Comparison of ENCODE assay signal across 22 cellular contexts in genomic region chr6:16787128-16787685, GRCh38. TPM values are rescaled to one million over a fixed set of nuclear protein-coding genes. Genes with fewer than 3 reads are reported as not detected.
DNase-seq lines count a peak whose midpoint lies in the region; ATAC-seq and TF ChIP-seq lines count a peak whose summit lies in the region.
"Had no signal": no experiment of that assay in that cellular context is flagged by ENCODE, and none has a peak within 500 bp of the region (broad histone marks: within the 10 kb centered on the region; RNA-seq: fewer than 3 reads in every experiment).

No MANE protein-coding gene starts in this region.

- H3K9me2 ChIP-seq in Loucy (replicated peaks; ENCODE audit: low read depth, low read length), result no peaks in the 10 kb centered on the region

- H3K36me3 ChIP-seq in Loucy (ENCODE audit: insufficient read depth, low read length), result no peaks in the 10 kb centered on the region
- H3K36me3 ChIP-seq: BLaER1 had no signal

- no peak overlapping the region for H3K4me3 Mint-ChIP-seq in activated T-cell treated with anti-CD3 and anti-CD28 coated beads, Interleukin-2, amount 50 U/mL, for 72 hours
- H3K4me3 Mint-ChIP-seq in activated T-cell treated with anti-CD3 and anti-CD28 coated beads, Interleukin-2, amount 50 U/mL, for 24 hours, result no peak overlapping the region
- peak overlapping the region in 1 of 5 donors; percentile 0 for H3K4me3 Mint-ChIP-seq in immature natural killer cell
- no peak overlapping the region for H3K4me3 Mint-ChIP-seq in stimulated activated effector memory CD8-positive, alpha-beta T cell treated with anti-CD3 and anti-CD28 coated beads, Interleukin-12 subunit alpha, Interleukin-12 subunit beta, amount 100 ng/mL, for 72 hours

- TF ChIP-seq CTCF in Loucy (conservative IDR thresholded peaks at IDR 0.05; ENCODE audit: low read length), result peak; percentile 30; the same call in 1 of the 2 replicates

- no peaks in the 10 kb centered on the region for H3K4me1 Mint-ChIP-seq in activated T-cell treated with anti-CD3 and anti-CD28 coated beads, Interleukin-2, amount 50 U/mL, for 72 hours (ENCODE audit: low read depth)
- no peaks in the 10 kb centered on the region for H3K4me1 Mint-ChIP-seq in activated T-cell treated with anti-CD3 and anti-CD28 coated beads, Interleukin-2, amount 50 U/mL, for 24 hours (ENCODE audit: low read depth)
- peaks cover 15 to 20% of the 10 kb centered on the region in 2 donors for H3K4me1 Mint-ChIP-seq in immature natural killer cell
- H3K4me1 Mint-ChIP-seq in stimulated activated effector memory CD8-positive, alpha-beta T cell treated with anti-CD3 and anti-CD28 coated beads, Interleukin-12 subunit alpha, Interleukin-12 subunit beta, amount 100 ng/mL, for 72 hours, result peaks cover 14% of the 10 kb centered on the region
- H3K4me1 Mint-ChIP-seq: CD4-positive, CD25-positive, alpha-beta regulatory T cell had no signal

- H3K27ac ChIP-seq in substantia nigra (ENCODE audit: low read depth, low read length, poor library complexity, severe bottlenecking), result no peak overlapping the region
- H3K27ac ChIP-seq: BLaER1, PC-9 had no signal

- H3K4me1 ChIP-seq in Loucy (ENCODE audit: insufficient read depth, low read length, poor library complexity, severe bottlenecking), result peaks cover 10% of the 10 kb centered on the region
- H3K4me1 ChIP-seq: BLaER1 had no signal

- H3K36me3 Mint-ChIP-seq in activated T-cell treated with anti-CD3 and anti-CD28 coated beads, Interleukin-2, amount 50 U/mL, for 72 hours (ENCODE audit: insufficient read depth in 2 of 2), result peaks cover 7 to 9% of the 10 kb centered on the region in 2 donors
- H3K36me3 Mint-ChIP-seq in activated T-cell treated with anti-CD3 and anti-CD28 coated beads, Interleukin-2, amount 50 U/mL, for 24 hours (ENCODE audit: low read depth), result no peaks in the 10 kb centered on the region
- peaks cover 0 to 6% (median 0%) of the 10 kb centered on the region in 3 donors for H3K36me3 Mint-ChIP-seq in immature natural killer cell
- no peaks in the 10 kb centered on the region for H3K36me3 Mint-ChIP-seq in stimulated activated effector memory CD8-positive, alpha-beta T cell treated with anti-CD3 and anti-CD28 coated beads, Interleukin-12 subunit alpha, Interleukin-12 subunit beta, amount 100 ng/mL, for 72 hours
- H3K36me3 Mint-ChIP-seq: CD4-positive, CD25-positive, alpha-beta regulatory T cell had no signal

- no peak overlapping the region for H3K9ac ChIP-seq in Loucy (ENCODE audit: low read depth, low read length, poor library complexity, severe bottlenecking)
- H3K9ac ChIP-seq: BLaER1 had no signal

- no peaks in the 10 kb centered on the region for H3K27me3 ChIP-seq in Loucy (ENCODE audit: insufficient read depth, low read length, poor library complexity, severe bottlenecking)
- H3K27me3 ChIP-seq: BLaER1 had no signal

- no peak for DNase-seq in activated T-cell treated with anti-CD3 and anti-CD28 coated beads, Interleukin-2, amount 50 U/mL, for 72 hours
- no peak for DNase-seq in activated T-cell treated with anti-CD3 and anti-CD28 coated beads, Interleukin-2, amount 50 U/mL, for 24 hours
- peak; percentile 24 to 32 (median 28) for DNase-seq in immature natural killer cell
- DNase-seq in stimulated activated effector memory CD8-positive, alpha-beta T cell treated with anti-CD3 and anti-CD28 coated beads, Interleukin-12 subunit alpha, Interleukin-12 subunit beta, amount 100 ng/mL, for 72 hours (ENCODE audit: low spot score in 2 of 2), result no peak
- DNase-seq in substantia nigra (lab: John Stamatoyannopoulos, UW), result no peak
- no peak for DNase-seq in stimulated activated CD4-positive, alpha-beta T cell treated with anti-CD3 and anti-CD28 coated beads, Interleukin-1b, Interleukin-23, amount 100 ng/mL, for 48 hours
- no peak for DNase-seq in HT-29 (ENCODE audit: low spot score)
- DNase-seq: 8988T; CD4-positive, CD25-positive, alpha-beta regulatory T cell; GOT3; HCEC 1CT; Karpas-422; MV-4-11; NCI-H1105; NCI-H1436 treated with DMSO at 0.1 percent for 48 hours; NCI-H187 treated with DMSO at 0.1 percent for 48 hours; NCI-H2107; NCI-H748 treated with DMSO at 0.1 percent for 48 hours; PC-9; Right ventricle myocardium superior had no signal

- H3F3A ChIP-seq in Loucy (ENCODE audit: low read depth), result no peaks in the 10 kb centered on the region

- H3K4me2 ChIP-seq in Loucy (ENCODE audit: low read depth, low read length, poor library complexity, severe bottlenecking), result peak overlapping the region; percentile 19
- H3K4me2 ChIP-seq: BLaER1, PC-9 had no signal

- peaks cover 4 to 11% of the 10 kb centered on the region in 2 donors for H3K9me3 Mint-ChIP-seq in activated T-cell treated with anti-CD3 and anti-CD28 coated beads, Interleukin-2, amount 50 U/mL, for 72 hours
- peaks cover 8% of the 10 kb centered on the region for H3K9me3 Mint-ChIP-seq in activated T-cell treated with anti-CD3 and anti-CD28 coated beads, Interleukin-2, amount 50 U/mL, for 24 hours
- H3K9me3 Mint-ChIP-seq in immature natural killer cell, result peaks cover 0 to 15% (median 4%) of the 10 kb centered on the region in 6 donors
- peaks cover 7% of the 10 kb centered on the region for H3K9me3 Mint-ChIP-seq in stimulated activated effector memory CD8-positive, alpha-beta T cell treated with anti-CD3 and anti-CD28 coated beads, Interleukin-12 subunit alpha, Interleukin-12 subunit beta, amount 100 ng/mL, for 72 hours

- no peak overlapping the region for H3K4me3 ChIP-seq in Loucy (ENCODE audit: low read length, poor library complexity, severe bottlenecking)
- H3K4me3 ChIP-seq: BLaER1, PC-9 had no signal

- H4K20me1 ChIP-seq in Loucy (ENCODE audit: insufficient read depth, low read length, poor library complexity, severe bottlenecking), result no peaks in the 10 kb centered on the region
- H4K20me1 ChIP-seq: BLaER1 had no signal

- peaks cover 6% of the 10 kb centered on the region; the same call in 1 of the 2 replicates for H3K9me3 ChIP-seq in Loucy (ENCODE audit: insufficient read depth, low read depth, low read length)

- H3K27me3 Mint-ChIP-seq in activated T-cell treated with anti-CD3 and anti-CD28 coated beads, Interleukin-2, amount 50 U/mL, for 72 hours (ENCODE audit: low read depth), result no peaks in the 10 kb centered on the region
- H3K27me3 Mint-ChIP-seq in activated T-cell treated with anti-CD3 and anti-CD28 coated beads, Interleukin-2, amount 50 U/mL, for 24 hours, result no peaks in the 10 kb centered on the region
- peaks cover 0 to 2% (median 2%) of the 10 kb centered on the region in 3 donors for H3K27me3 Mint-ChIP-seq in immature natural killer cell (ENCODE audit: low read depth in 3 of 3)

- no peaks in the 10 kb centered on the region for H3K79me2 ChIP-seq in Loucy (ENCODE audit: insufficient read depth, low read length)

- peak overlapping the region; percentile 54 for H2AFZ ChIP-seq in Loucy (ENCODE audit: low read length)
- H2AFZ ChIP-seq: PC-9 had no signal

- ATAC-seq in activated T-cell treated with anti-CD3 and anti-CD28 coated beads, Interleukin-2, amount 50 U/mL, for 72 hours (replicated peaks in 1 of 2), result no peak
- ATAC-seq in stimulated activated effector memory CD8-positive, alpha-beta T cell treated with anti-CD3 and anti-CD28 coated beads, Interleukin-12 subunit alpha, Interleukin-12 subunit beta, amount 100 ng/mL, for 72 hours, result no peak

- peak overlapping the region; percentile 5 for H3K27ac Mint-ChIP-seq in activated T-cell treated with anti-CD3 and anti-CD28 coated beads, Interleukin-2, amount 50 U/mL, for 72 hours
- no peak overlapping the region for H3K27ac Mint-ChIP-seq in activated T-cell treated with anti-CD3 and anti-CD28 coated beads, Interleukin-2, amount 50 U/mL, for 24 hours
- H3K27ac Mint-ChIP-seq in immature natural killer cell, result peak overlapping the region; percentile 0 to 56 (median 34)
- peak overlapping the region; percentile 33 for H3K27ac Mint-ChIP-seq in stimulated activated effector memory CD8-positive, alpha-beta T cell treated with anti-CD3 and anti-CD28 coated beads, Interleukin-12 subunit alpha, Interleukin-12 subunit beta, amount 100 ng/mL, for 72 hours
- H3K27ac Mint-ChIP-seq: CD4-positive, CD25-positive, alpha-beta regulatory T cell had no signal

RNA-seq across cellular contexts. Expression of gene ATXN1, which starts 25.9 kb away (rescaled TPM):
- total RNA-seq in activated T-cell treated with anti-CD3 and anti-CD28 coated beads, Interleukin-2, amount 50 U/mL, for 72 hours, result 10 to 100 TPM; 46.5 to 65.1 TPM
- 10 to 100 TPM in 1 of 3 donors, 1 to 10 TPM in 2; 6.9 to 14.7 (median 8.0) TPM for polyA plus RNA-seq in immature natural killer cell
- total RNA-seq in HT-29 (2014; rRNA removed; shearing (Covaris generic)), result 33.2 and 39.1 TPM in 2 replicates

Comparison
In these comparisons a context has a peak if more than half of its experiments do, and no peak if none do; other contexts are left out.
1. DNase-seq: peak in immature natural killer cell (3 of 3); none in activated T-cell treated with anti-CD3 and anti-CD28 coated beads, Interleukin-2, amount 50 U/mL, for 72 hours (0 of 2), activated T-cell treated with anti-CD3 and anti-CD28 coated beads, Interleukin-2, amount 50 U/mL, for 24 hours (single experiment), stimulated activated effector memory CD8-positive, alpha-beta T cell treated with anti-CD3 and anti-CD28 coated beads, Interleukin-12 subunit alpha, Interleukin-12 subunit beta, amount 100 ng/mL, for 72 hours (0 of 2), substantia nigra (0 of 49), stimulated activated CD4-positive, alpha-beta T cell treated with anti-CD3 and anti-CD28 coated beads, Interleukin-1b, Interleukin-23, amount 100 ng/mL, for 48 hours (single experiment) and HT-29 (single experiment).